Comparison of ENCODE assay signal across 1 cellular context in the genomic region with DNA sequence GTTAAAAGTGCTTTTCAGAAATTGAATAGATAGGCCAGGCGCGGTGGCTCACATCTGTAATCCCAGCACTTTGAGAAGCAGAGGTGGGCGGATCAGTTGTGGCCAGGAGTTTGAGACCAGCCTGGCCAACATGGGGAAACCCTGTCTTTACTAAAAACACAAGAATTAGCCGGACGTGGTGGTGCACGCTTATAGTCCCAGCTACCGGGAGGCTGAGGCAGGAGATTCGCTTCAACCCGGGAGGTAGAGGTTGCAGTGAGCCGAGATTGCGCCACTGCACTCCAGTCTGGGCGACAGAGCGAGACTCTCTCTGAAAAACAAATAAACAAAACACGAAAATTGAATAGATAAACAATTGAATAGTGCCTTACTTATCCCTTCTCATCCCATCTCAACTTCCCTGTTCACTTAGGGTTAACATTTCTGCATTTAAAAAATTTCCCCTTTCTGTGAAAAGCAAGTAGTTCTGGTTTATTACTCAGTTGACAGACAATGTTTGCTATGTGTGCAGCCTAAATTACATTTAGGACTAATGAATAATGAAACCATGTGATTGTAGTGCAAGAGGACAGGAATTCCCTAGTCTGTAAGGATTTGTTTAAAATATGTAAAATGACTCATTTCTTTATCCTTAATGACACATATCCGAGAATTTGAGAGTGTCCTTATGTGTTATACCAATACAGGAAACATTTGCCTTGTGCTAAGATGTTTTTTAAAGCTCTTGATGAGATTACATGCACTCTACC.
TF ChIP-seq lines count a peak whose summit lies in the region.

No MANE protein-coding gene starts in this region.

TF ChIP-seq in IMR-90, 13 proteins besides CTCF, POLR2A, EP300 and RAD21 (continued from another document):
- peak; percentile 85 for TF ChIP-seq CEBPB (IDR thresholded peaks at IDR 0.05; ENCODE audit: low read depth, low read length)
